11 cellular contexts compared by ENCODE assay signal in the genomic region with DNA sequence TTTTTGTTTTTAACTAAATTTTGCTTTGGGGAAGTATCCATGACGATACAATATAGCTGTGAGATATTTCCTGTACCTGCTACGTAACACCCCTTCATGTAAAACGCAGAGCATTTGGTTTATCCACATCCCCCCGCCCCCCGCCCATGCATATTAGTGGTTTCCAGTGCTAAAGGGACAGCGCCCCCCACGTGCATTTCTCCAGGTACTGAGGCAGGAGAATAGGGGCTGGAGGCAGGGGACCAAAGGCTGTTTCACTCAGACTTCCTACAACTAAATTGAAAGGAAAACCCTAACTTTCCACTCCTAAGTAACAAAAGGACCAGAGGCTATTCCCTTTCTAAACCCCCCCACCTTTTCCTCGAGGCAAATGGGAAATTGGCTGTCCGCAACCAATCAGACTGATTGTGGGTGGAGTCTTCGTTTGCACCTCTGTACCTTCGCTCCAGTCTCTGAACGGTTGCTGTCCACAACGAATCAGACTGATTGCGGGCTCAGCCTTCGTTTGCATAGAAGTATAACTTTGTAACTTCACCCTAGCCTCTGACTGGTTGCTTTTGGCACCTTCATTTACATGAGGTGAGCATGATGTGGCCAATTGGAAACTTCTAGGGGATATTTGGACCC. TPM values are rescaled to one million over a fixed set of nuclear protein-coding genes. Genes with fewer than 3 reads are reported as not detected.
DNase-seq lines count a peak whose midpoint lies in the region; ATAC-seq and TF ChIP-seq lines count a peak whose summit lies in the region.
"Had no signal": no experiment of that assay in that cellular context is flagged by ENCODE, and none has a peak within 500 bp of the region (broad histone marks: within the 10 kb centered on the region; RNA-seq: fewer than 3 reads in every experiment).

No MANE protein-coding gene starts in this region.

- H3K27ac ChIP-seq in substantia nigra (ENCODE audit: low read depth, low read length, poor library complexity, severe bottlenecking), result no peak overlapping the region
- H3K27ac ChIP-seq: sigmoid colon had no signal

- H3K4me3 ChIP-seq in epithelial cell of proximal tubule (ENCODE audit: low read depth, low read length), result peak overlapping the region; percentile 1
- H3K4me3 ChIP-seq: sigmoid colon had no signal

- H3K9me3 Mint-ChIP-seq in type B pancreatic cell, result peaks cover 7% of the 10 kb centered on the region
- H3K9me3 Mint-ChIP-seq: activated B cell treated with CpG ODN at 0.5 μM for 24 hours; activated T-cell treated with anti-CD3 and anti-CD28 coated beads, Interleukin-2, amount 50 U/mL, for 4 hours had no signal

- DNase-seq in NCI-H2196 (lab: John Stamatoyannopoulos, UW; ENCODE audit: unreplicated experiment) (peak; percentile 38), NCI-H2196 treated with DMSO at 0.1 percent for 48 hours (lab: John Stamatoyannopoulos, UW; ENCODE audit: unreplicated experiment) (no peak), NCI-H748 (lab: John Stamatoyannopoulos, UW; ENCODE audit: unreplicated experiment) (peak; percentile 86), epithelial cell of proximal tubule (ENCODE audit: low read depth) (no peak), renal cortical epithelial cell (ENCODE audit: low read depth) (peak; percentile 36), substantia nigra (lab: John Stamatoyannopoulos, UW) (no peak), type B pancreatic cell (ENCODE audit: extremely low spot score, unreplicated experiment) (no peak)
- DNase-seq: activated B cell treated with CpG ODN at 0.5 μM for 24 hours; activated T-cell treated with anti-CD3 and anti-CD28 coated beads, Interleukin-2, amount 50 U/mL, for 4 hours had no signal

- ATAC-seq in HG03354 (IDR thresholded peaks at IDR 0.05; ENCODE audit: poor library complexity, severe bottlenecking, unreplicated experiment), result no peak
- ATAC-seq: activated T-cell treated with anti-CD3 and anti-CD28 coated beads, Interleukin-2, amount 50 U/mL, for 4 hours had no signal

- H3K27ac Mint-ChIP-seq in type B pancreatic cell, result no peak overlapping the region
- H3K27ac Mint-ChIP-seq: activated B cell treated with CpG ODN at 0.5 μM for 24 hours had no signal

- no peak overlapping the region for H3K4me3 Mint-ChIP-seq in type B pancreatic cell
- H3K4me3 Mint-ChIP-seq: activated B cell treated with CpG ODN at 0.5 μM for 24 hours; activated T-cell treated with anti-CD3 and anti-CD28 coated beads, Interleukin-2, amount 50 U/mL, for 4 hours had no signal

- peaks cover 18% of the 10 kb centered on the region for H3K27me3 Mint-ChIP-seq in type B pancreatic cell

- no peaks in the 10 kb centered on the region for H3K36me3 Mint-ChIP-seq in type B pancreatic cell

- H3K4me1 Mint-ChIP-seq in type B pancreatic cell (ENCODE audit: unreplicated experiment), result peaks cover 33% of the 10 kb centered on the region

- TF ChIP-seq CTCF in epithelial cell of proximal tubule (conservative IDR thresholded peaks at IDR 0.05; ENCODE audit: low read depth, low read length) (no peak), type B pancreatic cell (conservative IDR thresholded peaks at IDR 0.05) (no peak)

RNA-seq across cellular contexts. Expression of a gene that starts 12.2 kb away (rescaled TPM):
- total RNA-seq in epithelial cell of proximal tubule, result 20.2 and 23.4 TPM in 2 replicates
- total RNA-seq in renal cortical epithelial cell, result 30.6 and 65.1 TPM in 2 replicates
- 13.7 and 30.3 TPM in 2 replicates for total RNA-seq in type B pancreatic cell (ENCODE audit: low replicate concordance)

Comparison
In these comparisons a context has a peak if more than half of its experiments do, and no peak if none do; other contexts are left out.
1. DNase-seq: peak in NCI-H2196 (single experiment), NCI-H748 (single experiment) and renal cortical epithelial cell (single experiment); none in NCI-H2196 treated with DMSO at 0.1 percent for 48 hours (single experiment), epithelial cell of proximal tubule (single experiment), substantia nigra (0 of 49) and type B pancreatic cell (single experiment).